11 cellular contexts compared by ENCODE assay signal in the genomic region with DNA sequence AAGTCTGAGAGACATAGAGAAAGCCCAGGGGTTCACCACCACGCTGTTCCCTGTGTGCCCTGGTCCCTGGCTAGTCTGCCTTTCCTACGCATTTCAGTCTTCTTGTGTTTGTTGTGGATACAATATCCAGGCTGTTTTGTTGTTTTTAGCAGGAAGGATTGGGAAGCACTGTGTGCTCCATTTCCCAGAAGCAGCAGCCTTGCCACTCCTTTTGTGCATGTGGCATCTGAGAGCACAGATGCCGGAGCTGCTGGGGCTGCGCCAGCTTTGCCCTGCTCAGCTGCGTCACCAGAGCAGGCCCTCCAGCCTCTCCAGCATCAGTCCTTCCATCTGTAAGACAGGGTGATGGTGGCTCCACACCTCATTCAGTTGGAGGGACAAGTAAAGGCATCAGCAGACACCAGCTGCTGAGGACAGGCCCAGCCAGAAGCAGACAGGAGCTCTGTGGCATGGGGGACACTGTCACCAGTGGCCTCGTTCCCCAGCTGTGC.
DNase-seq lines count a peak whose midpoint lies in the region; ATAC-seq, FAIRE-seq and TF ChIP-seq lines count a peak whose summit lies in the region.
"Had no signal": no experiment of that assay in that cellular context is flagged by ENCODE, and none has a peak within 500 bp of the region (broad histone marks: within the 10 kb centered on the region; RNA-seq: fewer than 3 reads in every experiment).

No MANE protein-coding gene starts in this region.

- H3K23ac ChIP-seq in H1 (ENCODE audit: insufficient read length) (no peak overlapping the region), neuronal stem cell (ENCODE audit: low read depth, low read length, poor library complexity) (peak overlapping the region; percentile 68)

- no peak overlapping the region for H2BK20ac ChIP-seq in H1 (ENCODE audit: low read length)

- H3K4me3 ChIP-seq in H1 (ENCODE audit: extremely low read depth in 1 of 4, insufficient read depth in 2 of 4, low read depth in 3 of 4, low read length in 4 of 4): no peak overlapping the region
- no peak overlapping the region for H3K4me3 ChIP-seq in neuronal stem cell (ENCODE audit: low read length in 2 of 2)

- no peak for TF ChIP-seq EP300 in H1 (IDR thresholded peaks at IDR 0.05; ENCODE audit: borderline replicate concordance in 1 of 2, low read depth in 2 of 2, low read length in 2 of 2)

- H3K56ac ChIP-seq in H1 (replicated peaks; ENCODE audit: insufficient read length, low read depth, low read length): no peak overlapping the region

- FAIRE-seq in H1 (lab: Jason Lieb, UNC): no peak
- FAIRE-seq: TTC549 had no signal

- no peaks in the 10 kb centered on the region for H3K9me3 ChIP-seq in H1 (ENCODE audit: insufficient read depth in 2 of 2, low read depth in 1 of 2, low read length in 1 of 2)
- no peaks in the 10 kb centered on the region for H3K9me3 ChIP-seq in neuronal stem cell (replicated peaks in 1 of 2; ENCODE audit: control insufficient read depth in 2 of 2, insufficient read depth in 1 of 2, low read depth in 1 of 2, low read length in 2 of 2)

- H2AK5ac ChIP-seq in H1 (ENCODE audit: low read depth, low read length) (no peak overlapping the region), neuronal stem cell (ENCODE audit: low read depth, low read length) (peak overlapping the region; percentile 1)

- no peak overlapping the region for H2BK120ac ChIP-seq in H1 (replicated peaks; ENCODE audit: low read depth, low read length)
- peak overlapping the region; percentile 1 for H2BK120ac ChIP-seq in neuronal stem cell (ENCODE audit: low read depth, low read length)

- H4K5ac ChIP-seq in H1 (ENCODE audit: insufficient read length, low read depth, low read length): no peak overlapping the region

- H4K8ac ChIP-seq in H1 (ENCODE audit: extremely low read depth, insufficient read depth, low read length): no peak overlapping the region; the same call in 1 of the 2 replicates
- no peak overlapping the region for H4K8ac ChIP-seq in neuronal stem cell (ENCODE audit: low read depth, low read length)

- H3K36me3 ChIP-seq in H1 (ENCODE audit: control insufficient read depth in 2 of 4, insufficient read depth in 4 of 4, low read length in 3 of 4): no peaks in the 10 kb centered on the region
- H3K36me3 ChIP-seq in neuronal stem cell (replicated peaks in 1 of 2; ENCODE audit: control insufficient read depth in 2 of 2, insufficient read depth in 2 of 2, low read length in 2 of 2): no peaks in the 10 kb centered on the region

- no peaks in the 10 kb centered on the region for H3K79me2 ChIP-seq in H1 (ENCODE audit: control insufficient read depth in 1 of 2, insufficient read depth in 2 of 2, low read length in 2 of 2)

- H3K27ac ChIP-seq in RWPE1: peak overlapping the region; percentile 81
- no peak overlapping the region; the same call in 1 of the 2 replicates for H3K27ac ChIP-seq in H1 (ENCODE audit: low read depth, low read length)
- no peak overlapping the region for H3K27ac ChIP-seq in neuronal stem cell (replicated peaks; ENCODE audit: low read length)
- H3K27ac ChIP-seq: HL-60 had no signal

- H3K79me1 ChIP-seq in H1 (ENCODE audit: low read depth, low read length) (no peaks in the 10 kb centered on the region; the same call in 1 of the 2 replicates), neuronal stem cell (ENCODE audit: low read depth, low read length) (no peaks in the 10 kb centered on the region)

- H3K4ac ChIP-seq in H1 (replicated peaks; ENCODE audit: insufficient read length, low read depth, low read length) (no peak overlapping the region), neuronal stem cell (ENCODE audit: low read length) (no peak overlapping the region)

- H3K4me1 ChIP-seq in H1 (replicated peaks in 1 of 4; ENCODE audit: control insufficient read depth in 3 of 4, insufficient read depth in 4 of 4, low read length in 3 of 4): no peaks in the 10 kb centered on the region
- H3K4me1 ChIP-seq in neuronal stem cell (ENCODE audit: control insufficient read depth in 2 of 2, insufficient read depth in 1 of 2, low read depth in 1 of 2, low read length in 2 of 2): peaks cover 4 to 6% of the 10 kb centered on the region in 2 donors

- no peak overlapping the region for H3K4me2 ChIP-seq in H1 (ENCODE audit: insufficient read depth in 1 of 2, low read depth in 2 of 2, low read length in 2 of 2)
- H3K4me2 ChIP-seq in neuronal stem cell (ENCODE audit: insufficient read depth, low read length, poor library complexity, severe bottlenecking): no peak overlapping the region

- TF ChIP-seq RAD21 in H1 (IDR thresholded peaks at IDR 0.05 in 1 of 2, conservative IDR thresholded peaks at IDR 0.05 in 1 of 2; ENCODE audit: low read depth in 2 of 2, low read length in 2 of 2): no peak

- H3K23me2 ChIP-seq in H1 (ENCODE audit: low read depth, low read length): no peaks in the 10 kb centered on the region

- no peak overlapping the region for H2BK5ac ChIP-seq in H1 (ENCODE audit: low read depth, low read length)
- H2BK5ac ChIP-seq in neuronal stem cell (ENCODE audit: low read length): no peak overlapping the region

- CTCF ChIA-PET in RWPE1 (lab: Yijun Ruan, JAX) (no interaction called here), H1 (lab: Charles Lee; ENCODE audit: partially characterized antibody) (interaction anchor here (1.0 to 4.7 kb wide), 5 partner anchors 8 to 137 kb away, joined by 3 to 36 read pairs (median 4); no protein-coding TSS in a partner anchor)

- POLR2A ChIA-PET in RWPE1 (lab: Yijun Ruan, JAX; ENCODE audit: low non-redundant PET): no interaction called here
- POLR2A ChIA-PET in H1 (lab: Charles Lee; ENCODE audit: partially characterized antibody): no interaction called here

- H3K27me3 ChIP-seq in H1 (replicated peaks in 1 of 4; ENCODE audit: control insufficient read depth in 3 of 4, extremely low read depth in 1 of 4, insufficient read depth in 3 of 4, low read length in 3 of 4): no peaks in the 10 kb centered on the region
- peaks cover 0 to 60% (median 0%) of the 10 kb centered on the region in 3 experiments for H3K27me3 ChIP-seq in neuronal stem cell (ENCODE audit: control insufficient read depth in 3 of 3, insufficient read depth in 3 of 3, low read depth in 1 of 3, low read length in 3 of 3)

- H3K18ac ChIP-seq in H1 (ENCODE audit: extremely low read depth, low read length): no peak overlapping the region
- peak overlapping the region; percentile 48 for H3K18ac ChIP-seq in neuronal stem cell (ENCODE audit: low read length)

- no peak overlapping the region for H3K9ac ChIP-seq in H1 (replicated peaks in 1 of 4; ENCODE audit: extremely low read depth in 1 of 4, low read depth in 3 of 4, low read length in 3 of 4)
- peak overlapping the region; percentile 17 for H3K9ac ChIP-seq in neuronal stem cell (ENCODE audit: low read depth, low read length, poor library complexity)

- H3K14ac ChIP-seq in H1 (ENCODE audit: insufficient read length): no peak overlapping the region
- no peak overlapping the region for H3K14ac ChIP-seq in neuronal stem cell (ENCODE audit: low read length)

- 0 out of 2 replicates have a peak overlapping the region, but pooled peaks have one; percentile 9 for H2BK12ac ChIP-seq in H1 (ENCODE audit: low read depth, low read length)
- no peak overlapping the region for H2BK12ac ChIP-seq in neuronal stem cell (ENCODE audit: low read length)

- H2BK15ac ChIP-seq in H1 (ENCODE audit: low read length) (no peak overlapping the region), neuronal stem cell (ENCODE audit: low read length) (no peak overlapping the region)

- DNase-seq in EH (ENCODE audit: low read depth) (peak; percentile 19), RWPE1 (ENCODE audit: low spot score) (no peak), H1 (ENCODE audit: low read depth in 1 of 2, low spot score in 2 of 2) (no peak), neuronal stem cell (ENCODE audit: low spot score) (no peak), NCI-H1105 (lab: John Stamatoyannopoulos, UW) (no peak)
- no peak for DNase-seq in activated CD4-positive, CD25-positive, alpha-beta regulatory T cell (lab: John Stamatoyannopoulos, UW)
- DNase-seq: NCI-H1930 had no signal

- no peaks in the 10 kb centered on the region for H4K20me1 ChIP-seq in H1 (replicated peaks in 1 of 2; ENCODE audit: control insufficient read depth in 1 of 2, insufficient read depth in 2 of 2, low read length in 2 of 2)

- H2AFZ ChIP-seq in H1 (ENCODE audit: low read length): no peak overlapping the region
- H2AFZ ChIP-seq in neuronal stem cell (ENCODE audit: low read length): no peak overlapping the region

- no peak for ATAC-seq in HG03135 (IDR thresholded peaks at IDR 0.05; ENCODE audit: unreplicated experiment)
- ATAC-seq in HG03139 (IDR thresholded peaks at IDR 0.05; ENCODE audit: unreplicated experiment): no peak

- TF ChIP-seq POLR2A in H1 (IDR thresholded peaks at IDR 0.05; ENCODE audit: control extremely low read depth in 1 of 2, low read depth in 2 of 2, low read length in 2 of 2): no peak

- 88% methylated on average over 6 of the region's 6 CpGs; no CpG with 5 or more reads in 1 of the 2 experiments for WGBS in H1 (ENCODE audit: extremely low coverage in 1 of 2, insufficient coverage in 1 of 2, insufficient read length in 1 of 2, insufficient replicate concordance in 2 of 2, low coverage in 1 of 2, low lambda C conversion rate in 2 of 2, missing lambda C conversion rate in 1 of 2), 2 experiments
- WGBS in neuronal stem cell (ENCODE audit: extremely low coverage in 2 of 2, insufficient read length in 2 of 2, insufficient replicate concordance in 1 of 2), 2 donors: no CpG with 5 or more reads among the region's 6 CpGs

- TF ChIP-seq CTCF in RWPE1 (conservative IDR thresholded peaks at IDR 0.05; ENCODE audit: low read depth) (no peak), H1 (IDR thresholded peaks at IDR 0.05; ENCODE audit: control extremely low read depth in 1 of 3, insufficient read depth in 1 of 3, low read depth in 1 of 3, low read length in 3 of 3) (no peak)

- H4K91ac ChIP-seq in H1 (replicated peaks; ENCODE audit: insufficient read length, low read length) (no peak overlapping the region), neuronal stem cell (ENCODE audit: low read depth, low read length, poor library complexity) (no peak overlapping the region)

TF ChIP-seq in H1, 55 proteins besides CTCF, POLR2A, EP300 and RAD21 (continues in another document):
- no peak for TF ChIP-seq TCF12 (IDR thresholded peaks at IDR 0.05; ENCODE audit: low read depth, low read length)
- TF ChIP-seq SAP30 (IDR thresholded peaks at IDR 0.05; ENCODE audit: insufficient read depth, insufficient replicate concordance, low read length): no peak
- TF ChIP-seq, protein P1, sequence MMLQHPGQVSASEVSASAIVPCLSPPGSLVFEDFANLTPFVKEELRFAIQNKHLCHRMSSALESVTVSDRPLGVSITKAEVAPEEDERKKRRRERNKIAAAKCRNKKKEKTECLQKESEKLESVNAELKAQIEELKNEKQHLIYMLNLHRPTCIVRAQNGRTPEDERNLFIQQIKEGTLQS (IDR thresholded peaks at IDR 0.05; ENCODE audit: insufficient read depth, low read depth, low read length): no peak
- TF ChIP-seq, protein P2, sequence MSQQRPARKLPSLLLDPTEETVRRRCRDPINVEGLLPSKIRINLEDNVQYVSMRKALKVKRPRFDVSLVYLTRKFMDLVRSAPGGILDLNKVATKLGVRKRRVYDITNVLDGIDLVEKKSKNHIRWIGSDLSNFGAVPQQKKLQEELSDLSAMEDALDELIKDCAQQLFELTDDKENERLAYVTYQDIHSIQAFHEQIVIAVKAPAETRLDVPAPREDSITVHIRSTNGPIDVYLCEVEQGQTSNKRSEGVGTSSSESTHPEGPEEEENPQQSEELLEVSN (IDR thresholded peaks at IDR 0.05): no peak
- TF ChIP-seq BACH1 (IDR thresholded peaks at IDR 0.05; ENCODE audit: low read length): no peak
